Comparison of ENCODE assay signal across 12 cellular contexts in genomic region chr5:72392326-72392733, GRCh38.
DNase-seq lines count a peak whose midpoint lies in the region; ATAC-seq and TF ChIP-seq lines count a peak whose summit lies in the region.
"Had no signal": no experiment of that assay in that cellular context is flagged by ENCODE, and none has a peak within 500 bp of the region (broad histone marks: within the 10 kb centered on the region; RNA-seq: fewer than 3 reads in every experiment).

No MANE protein-coding gene starts in this region.

- H3K4me3 Mint-ChIP-seq in MCF 10A (ENCODE audit: unreplicated experiment): no peak overlapping the region
- no peak overlapping the region for H3K4me3 Mint-ChIP-seq in Calu3 (ENCODE audit: low read depth, unreplicated experiment)
- no peak overlapping the region for H3K4me3 Mint-ChIP-seq in T-cell
- H3K4me3 Mint-ChIP-seq: nephron progenitor cell had no signal

- no peaks in the 10 kb centered on the region for H3K9me3 Mint-ChIP-seq in MCF 10A (ENCODE audit: unreplicated experiment)
- H3K9me3 Mint-ChIP-seq in Calu3 (ENCODE audit: low read depth, unreplicated experiment): no peaks in the 10 kb centered on the region
- no peaks in the 10 kb centered on the region for H3K9me3 Mint-ChIP-seq in T-cell
- H3K9me3 Mint-ChIP-seq: nephron progenitor cell had no signal

- H3K79me2 ChIP-seq in GM23248 (ENCODE audit: insufficient read depth): no peaks in the 10 kb centered on the region

- no peak for TF ChIP-seq POLR2A in stomach (IDR thresholded peaks at IDR 0.05)

- peak overlapping the region; percentile 8 for H3K4me2 ChIP-seq in GM23248 (ENCODE audit: unreplicated experiment)
- no peak overlapping the region for H3K4me2 ChIP-seq in skeletal muscle satellite cell (ENCODE audit: low read length)
- H3K4me2 ChIP-seq: KMS-11 had no signal

- H3K27me3 Mint-ChIP-seq in MCF 10A (ENCODE audit: insufficient read depth, unreplicated experiment): no peaks in the 10 kb centered on the region
- H3K27me3 Mint-ChIP-seq in Calu3 (ENCODE audit: unreplicated experiment): no peaks in the 10 kb centered on the region
- H3K27me3 Mint-ChIP-seq in T-cell: peaks cover 19 to 24% of the 10 kb centered on the region in 2 donors

- H3K9ac ChIP-seq in GM23248 (no peak overlapping the region), skeletal muscle satellite cell (ENCODE audit: low read depth, low read length) (peak overlapping the region; percentile 4)
- H3K9ac ChIP-seq: KMS-11 had no signal

- H4K20me1 ChIP-seq in GM23248 (ENCODE audit: insufficient read depth): no peaks in the 10 kb centered on the region

- BruUV-seq in MCF 10A (replicated peaks; lab: Mats Ljungman, UMichigan) (no TSS peak), Calu3 (replicated peaks; lab: Mats Ljungman, UMichigan) (no TSS peak)

- H3K27ac Mint-ChIP-seq in MCF 10A (ENCODE audit: low read depth, unreplicated experiment) (peak overlapping the region; percentile 78), Calu3 (ENCODE audit: unreplicated experiment) (no peak overlapping the region), T-cell (no peak overlapping the region)
- H3K27ac Mint-ChIP-seq: nephron progenitor cell had no signal

- no peak for TF ChIP-seq CTCF in MCF 10A (IDR thresholded peaks at IDR 0.05; ENCODE audit: unreplicated experiment)
- TF ChIP-seq CTCF in right atrium auricular region (IDR thresholded peaks at IDR 0.05): no peak
- TF ChIP-seq CTCF in Calu3 (IDR thresholded peaks at IDR 0.05; ENCODE audit: unreplicated experiment): no peak
- TF ChIP-seq CTCF in stomach (IDR thresholded peaks at IDR 0.05): no peak

- POLR2A ChIA-PET in MCF 10A (lab: Yijun Ruan, JAX) (interaction anchor here (0.8 to 6.7 kb wide), 14 partner anchors 10 to 458 kb away, joined by 3 to 60 read pairs (median 4); no protein-coding TSS in a partner anchor), T-cell (lab: Charles Lee) (no interaction called here)

- intact Hi-C loops in MCF 10A (cut with micrococcal nuclease) (no loop called here), Calu3 (cut with micrococcal nuclease; ENCODE audit: unreplicated experiment) (loop anchor here (10.0 kb wide), 2 partner anchors 132 to 422 kb away; partner anchors contain the start of gene TNPO1), stomach (cut with DNase I; ENCODE audit: low total_unique reads) (no loop called here)

- peaks cover 35% of the 10 kb centered on the region for H3F3A ChIP-seq in GM23248 (ENCODE audit: insufficient read depth)

- no peak for ATAC-seq in HG03342 (IDR thresholded peaks at IDR 0.05; ENCODE audit: unreplicated experiment)
- ATAC-seq in T-cell (replicated peaks in 1 of 4): no peak
- ATAC-seq: HCT116, Panc1 had no signal

- DNase-seq in GM23248: peak; percentile 51
- DNase-seq in MCF 10A (ENCODE audit: unreplicated experiment): peak; percentile 55
- DNase-seq in right atrium auricular region (ENCODE audit: low spot score): no peak
- DNase-seq in Calu3: no peak
- no peak for DNase-seq in stomach
- no peak for DNase-seq in T-cell
- DNase-seq: nephron progenitor cell had no signal

- H3K36me3 Mint-ChIP-seq in MCF 10A (ENCODE audit: insufficient read depth, unreplicated experiment): no peaks in the 10 kb centered on the region
- H3K36me3 Mint-ChIP-seq in Calu3 (ENCODE audit: insufficient read depth, unreplicated experiment): no peaks in the 10 kb centered on the region
- no peaks in the 10 kb centered on the region for H3K36me3 Mint-ChIP-seq in T-cell

- WGBS in GM23248 (ENCODE audit: low coverage in 1 of 2, low lambda C conversion rate in 2 of 2, missing lambda C conversion rate in 2 of 2), 2 experiments: 10 to 28% methylated on average over 1 of the region's 1 CpG
- WGBS in stomach, 5 donors: 8 to 28% (median 13%) methylated on average over 1 of the region's 1 CpG

- no peak for TF ChIP-seq EP300 in stomach (IDR thresholded peaks at IDR 0.05)

- H3K4me1 Mint-ChIP-seq in MCF 10A (ENCODE audit: insufficient read depth, unreplicated experiment) (peaks cover 46% of the 10 kb centered on the region), Calu3 (ENCODE audit: low read depth, unreplicated experiment) (no peaks in the 10 kb centered on the region), T-cell (no peaks in the 10 kb centered on the region)
- H3K4me1 Mint-ChIP-seq: nephron progenitor cell had no signal

- H2AFZ ChIP-seq in GM23248: peak overlapping the region; percentile 48; the same call in 1 of the 2 replicates

- CTCF ChIA-PET in MCF 10A (lab: Yijun Ruan, JAX) (interaction anchor here (1.0 to 3.7 kb wide), 5 partner anchors 9 to 132 kb away, joined by 3 to 19 read pairs (median 7); no protein-coding TSS in a partner anchor), Calu3 (lab: Charles Lee) (no interaction called here), T-cell (lab: Charles Lee) (no interaction called here)

- no peaks in the 10 kb centered on the region for H3K9me2 ChIP-seq in GM23248 (ENCODE audit: insufficient read depth)

- H3K36me3 ChIP-seq in GM23248 (ENCODE audit: low read depth) (no peaks in the 10 kb centered on the region), right atrium auricular region (no peaks in the 10 kb centered on the region), skeletal muscle satellite cell (ENCODE audit: insufficient read depth, low read length) (no peaks in the 10 kb centered on the region), stomach (no peaks in the 10 kb centered on the region)

- H3K27ac ChIP-seq in GM23248: peak overlapping the region; percentile 51
- H3K27ac ChIP-seq in right atrium auricular region: peak overlapping the region; percentile 51 to 76
- H3K27ac ChIP-seq in stomach: peak overlapping the region in 2 of 5 donors; percentile 17 to 28
- H3K27ac ChIP-seq: KMS-11 had no signal

- H3K4me3 ChIP-seq in GM23248 (no peak overlapping the region), right atrium auricular region (no peak overlapping the region), skeletal muscle satellite cell (ENCODE audit: low read length) (no peak overlapping the region), stomach (no peak overlapping the region)

- in situ Hi-C loops in GM23248 (cut with MboI): no loop called here

- no peaks in the 10 kb centered on the region for H3K9me3 ChIP-seq in GM23248 (ENCODE audit: low read depth)
- no peaks in the 10 kb centered on the region for H3K9me3 ChIP-seq in right atrium auricular region
- H3K9me3 ChIP-seq in skeletal muscle satellite cell (replicated peaks; ENCODE audit: low read length): no peaks in the 10 kb centered on the region
- H3K9me3 ChIP-seq in stomach: no peaks in the 10 kb centered on the region

- H3K4me1 ChIP-seq in GM23248 (ENCODE audit: insufficient read depth): peaks cover 48% of the 10 kb centered on the region
- peaks cover 0 to 43% of the 10 kb centered on the region in 2 donors for H3K4me1 ChIP-seq in right atrium auricular region
- H3K4me1 ChIP-seq in skeletal muscle satellite cell (ENCODE audit: control insufficient read depth, insufficient read depth, low read length): peaks cover 46% of the 10 kb centered on the region
- H3K4me1 ChIP-seq in stomach: peaks cover 0 to 29% (median 17%) of the 10 kb centered on the region in 4 donors

- H3K27me3 ChIP-seq in GM23248 (replicated peaks; ENCODE audit: insufficient read depth) (no peaks in the 10 kb centered on the region), right atrium auricular region (no peaks in the 10 kb centered on the region), skeletal muscle satellite cell (ENCODE audit: control insufficient read depth, insufficient read depth, low read length) (no peaks in the 10 kb centered on the region), stomach (no peaks in the 10 kb centered on the region)

Comparison
In these comparisons a context has a peak if more than half of its experiments do, and no peak if none do; other contexts are left out.
1. DNase-seq: peak in GM23248 (single experiment) and MCF 10A (single experiment); none in right atrium auricular region (single experiment), Calu3 (single experiment), stomach (single experiment) and T-cell (0 of 34).